ENCODE assay signal across 1 cellular context in the genomic region with DNA sequence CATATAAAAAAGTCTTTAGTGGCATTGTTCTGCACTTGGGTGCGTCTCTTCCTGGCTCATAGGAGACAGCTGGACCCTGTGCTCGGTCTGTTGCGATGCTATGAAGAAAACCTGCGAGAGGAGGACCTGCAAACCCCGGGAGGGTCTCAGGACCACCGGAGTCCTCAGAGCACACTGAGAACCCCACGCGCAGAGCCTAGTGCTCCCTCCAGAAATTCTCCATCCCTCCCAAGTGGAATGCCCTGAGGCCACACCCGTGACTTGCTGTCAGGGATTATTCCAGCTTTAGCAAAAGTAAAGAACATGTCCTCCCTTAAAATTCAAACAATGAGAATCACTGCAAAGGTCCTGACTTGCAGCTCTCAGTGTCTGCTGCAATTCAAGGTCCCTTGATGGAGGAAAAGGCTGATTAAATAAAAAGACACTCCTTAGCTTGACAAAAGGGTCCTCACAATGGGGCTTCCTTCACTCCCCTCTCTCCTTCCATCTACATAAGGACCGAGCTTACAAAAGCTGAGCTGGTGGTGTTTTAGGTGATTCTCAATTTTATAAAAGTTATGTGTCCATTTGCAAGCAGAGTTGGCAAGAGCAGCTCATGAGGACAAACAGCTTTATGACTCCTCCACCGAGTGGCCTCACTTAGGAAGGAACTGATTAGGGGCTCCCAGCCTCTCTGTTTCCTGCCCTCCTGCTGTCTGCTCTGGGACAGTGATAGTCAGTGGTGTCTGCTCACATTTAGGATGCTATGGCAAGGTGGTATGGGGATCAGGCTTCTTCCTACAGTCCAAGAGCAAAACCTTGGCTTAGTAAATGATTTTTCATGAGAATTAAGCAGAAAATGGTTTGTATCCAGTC.
TF ChIP-seq lines count a peak whose summit lies in the region.

No MANE protein-coding gene starts in this region.

TF ChIP-seq in GM23338, 12 proteins besides CTCF, POLR2A, EP300 and RAD21 (continued from another document):
- TF ChIP-seq, protein P1, sequence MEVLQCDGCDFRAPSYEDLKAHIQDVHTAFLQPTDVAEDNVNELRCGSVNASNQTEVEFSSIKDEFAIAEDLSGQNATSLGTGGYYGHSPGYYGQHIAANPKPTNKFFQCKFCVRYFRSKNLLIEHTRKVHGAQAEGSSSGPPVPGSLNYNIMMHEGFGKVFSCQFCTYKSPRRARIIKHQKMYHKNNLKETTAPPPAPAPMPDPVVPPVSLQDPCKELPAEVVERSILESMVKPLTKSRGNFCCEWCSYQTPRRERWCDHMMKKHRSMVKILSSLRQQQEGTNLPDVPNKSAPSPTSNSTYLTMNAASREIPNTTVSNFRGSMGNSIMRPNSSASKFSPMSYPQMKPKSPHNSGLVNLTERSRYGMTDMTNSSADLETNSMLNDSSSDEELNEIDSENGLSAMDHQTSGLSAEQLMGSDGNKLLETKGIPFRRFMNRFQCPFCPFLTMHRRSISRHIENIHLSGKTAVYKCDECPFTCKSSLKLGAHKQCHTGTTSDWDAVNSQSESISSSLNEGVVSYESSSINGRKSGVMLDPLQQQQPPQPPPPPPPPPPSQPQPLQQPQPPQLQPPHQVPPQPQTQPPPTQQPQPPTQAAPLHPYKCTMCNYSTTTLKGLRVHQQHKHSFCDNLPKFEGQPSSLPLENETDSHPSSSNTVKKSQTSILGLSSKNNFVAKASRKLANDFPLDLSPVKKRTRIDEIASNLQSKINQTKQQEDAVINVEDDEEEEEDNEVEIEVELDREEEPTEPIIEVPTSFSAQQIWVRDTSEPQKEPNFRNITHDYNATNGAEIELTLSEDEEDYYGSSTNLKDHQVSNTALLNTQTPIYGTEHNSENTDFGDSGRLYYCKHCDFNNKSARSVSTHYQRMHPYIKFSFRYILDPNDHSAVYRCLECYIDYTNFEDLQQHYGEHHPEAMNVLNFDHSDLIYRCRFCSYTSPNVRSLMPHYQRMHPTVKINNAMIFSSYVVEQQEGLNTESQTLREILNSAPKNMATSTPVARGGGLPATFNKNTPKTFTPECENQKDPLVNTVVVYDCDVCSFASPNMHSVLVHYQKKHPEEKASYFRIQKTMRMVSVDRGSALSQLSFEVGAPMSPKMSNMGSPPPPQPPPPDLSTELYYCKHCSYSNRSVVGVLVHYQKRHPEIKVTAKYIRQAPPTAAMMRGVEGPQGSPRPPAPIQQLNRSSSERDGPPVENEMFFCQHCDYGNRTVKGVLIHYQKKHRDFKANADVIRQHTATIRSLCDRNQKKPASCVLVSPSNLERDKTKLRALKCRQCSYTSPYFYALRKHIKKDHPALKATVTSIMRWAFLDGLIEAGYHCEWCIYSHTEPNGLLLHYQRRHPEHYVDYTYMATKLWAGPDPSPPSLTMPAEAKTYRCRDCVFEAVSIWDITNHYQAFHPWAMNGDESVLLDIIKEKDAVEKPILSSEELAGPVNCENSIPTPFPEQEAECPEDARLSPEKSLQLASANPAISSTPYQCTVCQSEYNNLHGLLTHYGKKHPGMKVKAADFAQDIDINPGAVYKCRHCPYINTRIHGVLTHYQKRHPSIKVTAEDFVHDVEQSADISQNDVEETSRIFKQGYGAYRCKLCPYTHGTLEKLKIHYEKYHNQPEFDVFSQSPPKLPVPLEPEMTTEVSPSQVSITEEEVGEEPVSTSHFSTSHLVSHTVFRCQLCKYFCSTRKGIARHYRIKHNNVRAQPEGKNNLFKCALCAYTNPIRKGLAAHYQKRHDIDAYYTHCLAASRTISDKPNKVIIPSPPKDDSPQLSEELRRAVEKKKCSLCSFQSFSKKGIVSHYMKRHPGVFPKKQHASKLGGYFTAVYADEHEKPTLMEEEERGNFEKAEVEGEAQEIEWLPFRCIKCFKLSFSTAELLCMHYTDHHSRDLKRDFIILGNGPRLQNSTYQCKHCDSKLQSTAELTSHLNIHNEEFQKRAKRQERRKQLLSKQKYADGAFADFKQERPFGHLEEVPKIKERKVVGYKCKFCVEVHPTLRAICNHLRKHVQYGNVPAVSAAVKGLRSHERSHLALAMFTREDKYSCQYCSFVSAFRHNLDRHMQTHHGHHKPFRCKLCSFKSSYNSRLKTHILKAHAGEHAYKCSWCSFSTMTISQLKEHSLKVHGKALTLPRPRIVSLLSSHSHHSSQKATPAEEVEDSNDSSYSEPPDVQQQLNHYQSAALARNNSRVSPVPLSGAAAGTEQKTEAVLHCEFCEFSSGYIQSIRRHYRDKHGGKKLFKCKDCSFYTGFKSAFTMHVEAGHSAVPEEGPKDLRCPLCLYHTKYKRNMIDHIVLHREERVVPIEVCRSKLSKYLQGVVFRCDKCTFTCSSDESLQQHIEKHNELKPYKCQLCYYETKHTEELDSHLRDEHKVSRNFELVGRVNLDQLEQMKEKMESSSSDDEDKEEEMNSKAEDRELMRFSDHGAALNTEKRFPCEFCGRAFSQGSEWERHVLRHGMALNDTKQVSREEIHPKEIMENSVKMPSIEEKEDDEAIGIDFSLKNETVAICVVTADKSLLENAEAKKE (CRISPR knock-in tag; IDR thresholded peaks at IDR 0.05) = no peak
- TF ChIP-seq STAT1 (IDR thresholded peaks at IDR 0.05; ENCODE audit: unreplicated experiment) = no peak
- TF ChIP-seq, protein P2, sequence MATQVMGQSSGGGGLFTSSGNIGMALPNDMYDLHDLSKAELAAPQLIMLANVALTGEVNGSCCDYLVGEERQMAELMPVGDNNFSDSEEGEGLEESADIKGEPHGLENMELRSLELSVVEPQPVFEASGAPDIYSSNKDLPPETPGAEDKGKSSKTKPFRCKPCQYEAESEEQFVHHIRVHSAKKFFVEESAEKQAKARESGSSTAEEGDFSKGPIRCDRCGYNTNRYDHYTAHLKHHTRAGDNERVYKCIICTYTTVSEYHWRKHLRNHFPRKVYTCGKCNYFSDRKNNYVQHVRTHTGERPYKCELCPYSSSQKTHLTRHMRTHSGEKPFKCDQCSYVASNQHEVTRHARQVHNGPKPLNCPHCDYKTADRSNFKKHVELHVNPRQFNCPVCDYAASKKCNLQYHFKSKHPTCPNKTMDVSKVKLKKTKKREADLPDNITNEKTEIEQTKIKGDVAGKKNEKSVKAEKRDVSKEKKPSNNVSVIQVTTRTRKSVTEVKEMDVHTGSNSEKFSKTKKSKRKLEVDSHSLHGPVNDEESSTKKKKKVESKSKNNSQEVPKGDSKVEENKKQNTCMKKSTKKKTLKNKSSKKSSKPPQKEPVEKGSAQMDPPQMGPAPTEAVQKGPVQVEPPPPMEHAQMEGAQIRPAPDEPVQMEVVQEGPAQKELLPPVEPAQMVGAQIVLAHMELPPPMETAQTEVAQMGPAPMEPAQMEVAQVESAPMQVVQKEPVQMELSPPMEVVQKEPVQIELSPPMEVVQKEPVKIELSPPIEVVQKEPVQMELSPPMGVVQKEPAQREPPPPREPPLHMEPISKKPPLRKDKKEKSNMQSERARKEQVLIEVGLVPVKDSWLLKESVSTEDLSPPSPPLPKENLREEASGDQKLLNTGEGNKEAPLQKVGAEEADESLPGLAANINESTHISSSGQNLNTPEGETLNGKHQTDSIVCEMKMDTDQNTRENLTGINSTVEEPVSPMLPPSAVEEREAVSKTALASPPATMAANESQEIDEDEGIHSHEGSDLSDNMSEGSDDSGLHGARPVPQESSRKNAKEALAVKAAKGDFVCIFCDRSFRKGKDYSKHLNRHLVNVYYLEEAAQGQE (IDR thresholded peaks at IDR 0.05; ENCODE audit: unreplicated experiment) = no peak
- no peak for TF ChIP-seq CREB1 (CRISPR knock-in tag; IDR thresholded peaks at IDR 0.05; ENCODE audit: low read depth)
- TF ChIP-seq ZNF114 (CRISPR knock-in tag; IDR thresholded peaks at IDR 0.05) = no peak
- no peak for TF ChIP-seq ZNF331 (CRISPR knock-in tag; IDR thresholded peaks at IDR 0.05; ENCODE audit: low read depth)
- TF ChIP-seq NANOG (IDR thresholded peaks at IDR 0.05; ENCODE audit: borderline replicate concordance) = no peak
- no peak for TF ChIP-seq POLR2AphosphoS5 (IDR thresholded peaks at IDR 0.05; ENCODE audit: low read depth)
